ENCODE assay signal across 15 cellular contexts in the genomic region with DNA sequence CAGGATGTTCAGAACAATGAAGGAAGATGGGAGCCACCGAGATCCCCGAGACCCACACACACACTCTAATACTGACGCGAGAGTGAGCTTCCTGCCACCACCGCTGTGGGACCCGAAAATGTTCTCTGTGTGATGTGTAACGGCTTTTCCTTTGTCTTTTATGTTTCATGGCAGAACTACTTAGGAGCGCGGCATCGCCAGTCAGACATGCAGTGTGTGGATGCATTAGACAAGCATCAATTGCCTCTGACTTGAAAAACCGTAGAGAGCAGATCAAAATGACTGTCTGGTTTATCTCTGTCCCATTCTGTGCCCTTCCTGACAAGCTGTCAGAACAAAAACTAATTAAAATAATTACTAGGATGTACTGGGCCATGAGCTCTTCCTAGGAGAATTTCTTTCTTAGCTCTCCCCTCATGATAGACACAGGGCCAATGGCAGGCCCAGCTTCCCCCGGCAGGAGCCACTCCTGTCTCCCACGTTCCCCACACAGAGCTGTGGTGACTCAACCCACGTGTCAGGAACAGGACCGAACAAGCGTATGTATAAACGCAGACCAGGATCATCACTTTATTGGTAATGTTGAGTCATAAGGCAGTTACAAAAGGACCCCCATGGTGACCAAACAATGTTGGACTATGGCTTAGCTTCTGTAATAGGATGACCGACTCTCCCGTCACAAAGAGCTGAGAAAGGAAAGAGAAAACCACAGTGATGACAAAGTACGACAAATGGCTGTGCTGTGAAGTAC.
DNase-seq lines count a peak whose midpoint lies in the region; ATAC-seq and TF ChIP-seq lines count a peak whose summit lies in the region.
"Had no signal": no experiment of that assay in that cellular context is flagged by ENCODE, and none has a peak within 500 bp of the region (broad histone marks: within the 10 kb centered on the region; RNA-seq: fewer than 3 reads in every experiment).

No MANE protein-coding gene starts in this region.

- TF ChIP-seq CTCF in brain (conservative IDR thresholded peaks at IDR 0.05): no peak
- TF ChIP-seq CTCF in CD8-positive, alpha-beta T cell (IDR thresholded peaks at IDR 0.05): no peak

- H3K4me3 Mint-ChIP-seq in brain: no peak overlapping the region
- H3K4me3 Mint-ChIP-seq in CD8-positive, alpha-beta T cell: no peak overlapping the region
- no peak overlapping the region for H3K4me3 Mint-ChIP-seq in activated CD4-positive, alpha-beta T cell treated with anti-CD3 and anti-CD28 coated beads for 36 hours

- H3K4me3 ChIP-seq in aorta (ENCODE audit: low read length in 2 of 2): no peak overlapping the region
- no peak overlapping the region for H3K4me3 ChIP-seq in CD8-positive, alpha-beta T cell (ENCODE audit: low read depth, low read length)

- peak overlapping the region in 3 of 5 experiments; percentile 23 to 90 (median 43) for H3K27ac Mint-ChIP-seq in brain
- no peak overlapping the region for H3K27ac Mint-ChIP-seq in CD8-positive, alpha-beta T cell
- no peak overlapping the region for H3K27ac Mint-ChIP-seq in activated CD4-positive, alpha-beta T cell treated with anti-CD3 and anti-CD28 coated beads for 36 hours

- H3K27ac ChIP-seq in aorta (ENCODE audit: low read depth in 1 of 2, low read length in 2 of 2): no peak overlapping the region
- H3K27ac ChIP-seq in CD8-positive, alpha-beta T cell (ENCODE audit: low read depth, low read length): no peak overlapping the region
- H3K27ac ChIP-seq: VCaP had no signal

- H3K9me3 ChIP-seq in aorta (ENCODE audit: control insufficient read depth, low read length): no peaks in the 10 kb centered on the region
- no peaks in the 10 kb centered on the region for H3K9me3 ChIP-seq in CD8-positive, alpha-beta T cell (ENCODE audit: low read length)

- intact Hi-C loops in aorta (cut with DNase I): loop anchor here in 1 of 2 donors (10.0 kb wide), 1 partner anchor 775 kb away; the partner anchor contains the start of gene NRP1
- intact Hi-C loops in CD8-positive, alpha-beta T cell (cut with DNase I, micrococcal nuclease): no loop called here
- intact Hi-C loops in activated CD4-positive, alpha-beta T cell treated with anti-CD3 and anti-CD28 coated beads for 36 hours (cut with DNase I, micrococcal nuclease): no loop called here

- no peaks in the 10 kb centered on the region for H3K4me1 ChIP-seq in aorta (ENCODE audit: control insufficient read depth in 1 of 2, insufficient read depth in 2 of 2, low read length in 2 of 2)
- no peaks in the 10 kb centered on the region for H3K4me1 ChIP-seq in CD8-positive, alpha-beta T cell (ENCODE audit: insufficient read depth, low read length)

- H3K9me3 Mint-ChIP-seq in brain: peaks cover 0 to 9% (median 0%) of the 10 kb centered on the region in 5 experiments
- H3K9me3 Mint-ChIP-seq in CD8-positive, alpha-beta T cell: no peaks in the 10 kb centered on the region
- H3K9me3 Mint-ChIP-seq in activated CD4-positive, alpha-beta T cell treated with anti-CD3 and anti-CD28 coated beads for 36 hours (ENCODE audit: low read depth): no peaks in the 10 kb centered on the region

- peaks cover 28% of the 10 kb centered on the region for H3K4me1 Mint-ChIP-seq in brain
- no peaks in the 10 kb centered on the region for H3K4me1 Mint-ChIP-seq in CD8-positive, alpha-beta T cell (ENCODE audit: low read depth)
- no peaks in the 10 kb centered on the region for H3K4me1 Mint-ChIP-seq in activated CD4-positive, alpha-beta T cell treated with anti-CD3 and anti-CD28 coated beads for 36 hours

- H3K27me3 Mint-ChIP-seq in brain: no peaks in the 10 kb centered on the region
- no peaks in the 10 kb centered on the region for H3K27me3 Mint-ChIP-seq in CD8-positive, alpha-beta T cell (ENCODE audit: low read depth)
- peaks cover 4% of the 10 kb centered on the region for H3K27me3 Mint-ChIP-seq in activated CD4-positive, alpha-beta T cell treated with anti-CD3 and anti-CD28 coated beads for 36 hours

- no peaks in the 10 kb centered on the region for H3K36me3 ChIP-seq in aorta (ENCODE audit: control insufficient read depth in 1 of 2, insufficient read depth in 2 of 2, low read length in 1 of 2)
- H3K36me3 ChIP-seq in CD8-positive, alpha-beta T cell (ENCODE audit: insufficient read depth, low read length): no peaks in the 10 kb centered on the region

- no peak for ATAC-seq in aorta (ENCODE audit: low FRiP score)
- ATAC-seq in CD8-positive, alpha-beta T cell: no peak
- ATAC-seq in activated CD4-positive, alpha-beta T cell treated with anti-CD3 and anti-CD28 coated beads for 36 hours: no peak
- ATAC-seq: HepG2 had no signal

- H3K27me3 ChIP-seq in aorta (ENCODE audit: control insufficient read depth in 1 of 2, insufficient read depth in 2 of 2, low read length in 1 of 2): no peaks in the 10 kb centered on the region
- no peaks in the 10 kb centered on the region for H3K27me3 ChIP-seq in CD8-positive, alpha-beta T cell (ENCODE audit: insufficient read depth, low read length)

- POLR2A ChIA-PET in CD8-positive, alpha-beta T cell (lab: Charles Lee): interaction anchor here (0.8 kb wide), 1 partner anchor 20 kb away, joined by 4 read pairs; no protein-coding TSS in a partner anchor
- POLR2A ChIA-PET in activated CD4-positive, alpha-beta T cell treated with anti-CD3 and anti-CD28 coated beads for 36 hours (lab: Charles Lee): no interaction called here

- WGBS in aorta, 2 donors: 91 to 93% methylated on average over 20 of the region's 20 CpGs

- DNase-seq in ELR (ENCODE audit: low read depth) (peak; percentile 95), LHCN-M2 (ENCODE audit: low read depth) (peak; percentile 68), non-pigmented ciliary epithelial cell (ENCODE audit: low read depth) (peak; percentile 69), DMS 273 (lab: John Stamatoyannopoulos, UW; ENCODE audit: unreplicated experiment) (no peak), aorta (no peak)
- DNase-seq in CD8-positive, alpha-beta T cell: no peak
- no peak for DNase-seq in activated CD4-positive, alpha-beta T cell treated with anti-CD3 and anti-CD28 coated beads for 36 hours
- DNase-seq: central memory CD4-positive, alpha-beta T cell; DMS 273 treated with DMSO at 0.1 percent for 48 hours; NCI-H1417; NCI-H524 treated with DMSO at 0.1 percent for 48 hours; SIG-M5 had no signal

- H3K36me3 Mint-ChIP-seq in brain: peaks cover 23% of the 10 kb centered on the region
- H3K36me3 Mint-ChIP-seq in CD8-positive, alpha-beta T cell: no peaks in the 10 kb centered on the region
- no peaks in the 10 kb centered on the region for H3K36me3 Mint-ChIP-seq in activated CD4-positive, alpha-beta T cell treated with anti-CD3 and anti-CD28 coated beads for 36 hours (ENCODE audit: low read depth)

- CTCF ChIA-PET in CD8-positive, alpha-beta T cell (lab: Charles Lee): interaction anchor here (0.6 kb wide), 1 partner anchor 168 kb away, joined by 5 read pairs; no protein-coding TSS in a partner anchor
- CTCF ChIA-PET in activated CD4-positive, alpha-beta T cell treated with anti-CD3 and anti-CD28 coated beads for 36 hours (lab: Charles Lee): no interaction called here

Comparison
In these comparisons a context has a peak if more than half of its experiments do, and no peak if none do; other contexts are left out.
1. DNase-seq: peak in ELR (single experiment), LHCN-M2 (single experiment) and non-pigmented ciliary epithelial cell (single experiment); none in DMS 273 (single experiment), aorta (0 of 2), CD8-positive, alpha-beta T cell (0 of 7) and activated CD4-positive, alpha-beta T cell treated with anti-CD3 and anti-CD28 coated beads for 36 hours (single experiment).
2. H3K27ac Mint-ChIP-seq: peak in brain (3 of 5); none in CD8-positive, alpha-beta T cell (single experiment) and activated CD4-positive, alpha-beta T cell treated with anti-CD3 and anti-CD28 coated beads for 36 hours (single experiment).